Comparison of ENCODE assay signal across 8 cellular contexts in genomic region chr20:63627700-63628245, GRCh38. TPM values are rescaled to one million over a fixed set of nuclear protein-coding genes. Genes with fewer than 3 reads are reported as not detected.
A peak's percentile ranks its signal among the peaks of the same experiment; 100 is the strongest.
DNase-seq lines count a peak whose midpoint lies in the region; ATAC-seq and TF ChIP-seq lines count a peak whose summit lies in the region.

No MANE protein-coding gene starts in this region.

- peak overlapping the region; percentile 95 to 99 (median 97) for H3K27ac ChIP-seq in upper lobe of left lung

- peaks cover 5% of the 10 kb centered on the region for H3K36me3 Mint-ChIP-seq in activated T-cell treated with anti-CD3 and anti-CD28 coated beads, Interleukin-2, amount 50 U/mL, for 4 hours (ENCODE audit: insufficient read depth)
- peaks cover 20% of the 10 kb centered on the region for H3K36me3 Mint-ChIP-seq in central memory CD8-positive, alpha-beta T cell (ENCODE audit: insufficient read depth)
- peaks cover 10% of the 10 kb centered on the region for H3K36me3 Mint-ChIP-seq in memory B cell

- no peak for TF ChIP-seq POLR2A in upper lobe of left lung (IDR thresholded peaks at IDR 0.05)

- peak overlapping the region; percentile 98 for H3K4me3 Mint-ChIP-seq in activated T-cell treated with anti-CD3 and anti-CD28 coated beads, Interleukin-2, amount 50 U/mL, for 4 hours
- peak overlapping the region; percentile 92 for H3K4me3 Mint-ChIP-seq in central memory CD8-positive, alpha-beta T cell
- H3K4me3 Mint-ChIP-seq in memory B cell, result peak overlapping the region; percentile 96

- peaks cover 0 to 5% (median 0%) of the 10 kb centered on the region in 4 donors for H3K36me3 ChIP-seq in upper lobe of left lung

- WGBS in upper lobe of left lung, 2 donors, result 18 to 22% methylated on average over 11 to 28 of the region's 32 CpGs

- no peaks in the 10 kb centered on the region for H3K9me3 Mint-ChIP-seq in activated T-cell treated with anti-CD3 and anti-CD28 coated beads, Interleukin-2, amount 50 U/mL, for 4 hours
- H3K9me3 Mint-ChIP-seq in central memory CD8-positive, alpha-beta T cell, result no peaks in the 10 kb centered on the region
- H3K9me3 Mint-ChIP-seq in memory B cell, result no peaks in the 10 kb centered on the region

- TF ChIP-seq CTCF in upper lobe of left lung (IDR thresholded peaks at IDR 0.05), result no peak

- ATAC-seq in activated T-cell treated with anti-CD3 and anti-CD28 coated beads, Interleukin-2, amount 50 U/mL, for 4 hours, result peak; percentile 1 to 3
- no peak for ATAC-seq in central memory CD8-positive, alpha-beta T cell (replicated peaks; ENCODE audit: extremely low read depth, poor library complexity, severe bottlenecking)
- ATAC-seq in memory B cell (ENCODE audit: low read depth) (no peak), upper lobe of left lung (ENCODE audit: low FRiP score in 2 of 2) (peak in 1 of 2 donors; percentile 5), HG02852 (IDR thresholded peaks at IDR 0.05; ENCODE audit: unreplicated experiment) (no peak)

- H3K4me1 ChIP-seq in upper lobe of left lung, result peaks cover 20 to 51% (median 24%) of the 10 kb centered on the region in 4 donors

- no peaks in the 10 kb centered on the region for H3K27me3 ChIP-seq in upper lobe of left lung

- peaks cover 37% of the 10 kb centered on the region for H3K4me1 Mint-ChIP-seq in activated T-cell treated with anti-CD3 and anti-CD28 coated beads, Interleukin-2, amount 50 U/mL, for 4 hours (ENCODE audit: low read depth)
- peaks cover 30% of the 10 kb centered on the region for H3K4me1 Mint-ChIP-seq in central memory CD8-positive, alpha-beta T cell
- H3K4me1 Mint-ChIP-seq in memory B cell, result peaks cover 30% of the 10 kb centered on the region

- TF ChIP-seq EP300 in upper lobe of left lung (IDR thresholded peaks at IDR 0.05), result no peak

- no peaks in the 10 kb centered on the region for H3K27me3 Mint-ChIP-seq in activated T-cell treated with anti-CD3 and anti-CD28 coated beads, Interleukin-2, amount 50 U/mL, for 4 hours (ENCODE audit: low read depth)
- no peaks in the 10 kb centered on the region for H3K27me3 Mint-ChIP-seq in central memory CD8-positive, alpha-beta T cell
- H3K27me3 Mint-ChIP-seq in memory B cell, result no peaks in the 10 kb centered on the region

- DNase-seq in activated T-cell treated with anti-CD3 and anti-CD28 coated beads, Interleukin-2, amount 50 U/mL, for 4 hours, result no peak
- no peak for DNase-seq in activated T-cell treated with anti-CD3 and anti-CD28 coated beads, Interleukin-2, amount 50 U/mL, for 1 hour
- DNase-seq in central memory CD8-positive, alpha-beta T cell (ENCODE audit: low spot score in 2 of 2), result no peak
- no peak for DNase-seq in memory B cell (ENCODE audit: low spot score in 2 of 2)
- peak in 1 of 2 donors; percentile 84 for DNase-seq in upper lobe of left lung
- DNase-seq in GM03348 (ENCODE audit: low spot score), result no peak
- no peak for DNase-seq in NOMO-1 (lab: John Stamatoyannopoulos, UW; ENCODE audit: unreplicated experiment in 2 of 2)

- H3K9me3 ChIP-seq in upper lobe of left lung, result no peaks in the 10 kb centered on the region

- peak overlapping the region; percentile 89 for H3K27ac Mint-ChIP-seq in central memory CD8-positive, alpha-beta T cell (ENCODE audit: low read depth)
- H3K27ac Mint-ChIP-seq in memory B cell, result peak overlapping the region; percentile 91

- H3K4me3 ChIP-seq in upper lobe of left lung, result peak overlapping the region; percentile 83 to 100 (median 95)

RNA-seq across cellular contexts. Expression of gene GMEB2, which starts 0.9 kb away (rescaled TPM):
- total RNA-seq in activated T-cell treated with anti-CD3 and anti-CD28 coated beads, Interleukin-2, amount 50 U/mL, for 4 hours, result 10 to 100 TPM; 14.6 to 16.1 (median 15.1) TPM
- total RNA-seq in upper lobe of left lung, result 10 to 100 TPM; 10.1 to 12.9 (median 12.4) TPM

RNA-seq across cellular contexts. Expression of gene STMN3, which starts 25.5 kb away (rescaled TPM):
- 10 to 100 TPM; 11.4 to 16.2 (median 12.4) TPM for total RNA-seq in activated T-cell treated with anti-CD3 and anti-CD28 coated beads, Interleukin-2, amount 50 U/mL, for 4 hours
- total RNA-seq in upper lobe of left lung, result 10 to 100 TPM in 3 of 6 donors, 1 to 10 TPM in 3; 2.1 to 16.5 (median 9.1) TPM

RNA-seq across cellular contexts. Expression of gene RTEL1, which starts 30.3 kb away (rescaled TPM):
- total RNA-seq in activated T-cell treated with anti-CD3 and anti-CD28 coated beads, Interleukin-2, amount 50 U/mL, for 4 hours, result 10 to 100 TPM; 50.6 to 67.7 (median 62.3) TPM
- total RNA-seq in upper lobe of left lung, result 10 to 100 TPM in 5 of 6 donors, 1 to 10 TPM in 1; 8.6 to 73.3 (median 32.5) TPM

RNA-seq across cellular contexts. Expression of gene HELZ2, which starts 53.7 kb away (rescaled TPM):
- 10 to 100 TPM in 1 of 3 donors, 1 to 10 TPM in 2; 7.4 to 11.9 (median 7.8) TPM for total RNA-seq in activated T-cell treated with anti-CD3 and anti-CD28 coated beads, Interleukin-2, amount 50 U/mL, for 4 hours
- total RNA-seq in upper lobe of left lung, result 100 to 1,000 TPM in 1 of 6 donors, 10 to 100 TPM in 5; 40.1 to 102 (median 56.6) TPM

Comparison
In these comparisons a context has a peak if more than half of its experiments do, and no peak if none do; other contexts are left out.
1. ATAC-seq: peak in activated T-cell treated with anti-CD3 and anti-CD28 coated beads, Interleukin-2, amount 50 U/mL, for 4 hours (2 of 2); none in central memory CD8-positive, alpha-beta T cell (single experiment), memory B cell (single experiment) and HG02852 (single experiment).
2. Peak in every context shown above with its lines, with median percentiles within 50 percentile points of each other: H3K4me3 Mint-ChIP-seq.